Comparison of ENCODE assay signal across 18 cellular contexts in the genomic region with DNA sequence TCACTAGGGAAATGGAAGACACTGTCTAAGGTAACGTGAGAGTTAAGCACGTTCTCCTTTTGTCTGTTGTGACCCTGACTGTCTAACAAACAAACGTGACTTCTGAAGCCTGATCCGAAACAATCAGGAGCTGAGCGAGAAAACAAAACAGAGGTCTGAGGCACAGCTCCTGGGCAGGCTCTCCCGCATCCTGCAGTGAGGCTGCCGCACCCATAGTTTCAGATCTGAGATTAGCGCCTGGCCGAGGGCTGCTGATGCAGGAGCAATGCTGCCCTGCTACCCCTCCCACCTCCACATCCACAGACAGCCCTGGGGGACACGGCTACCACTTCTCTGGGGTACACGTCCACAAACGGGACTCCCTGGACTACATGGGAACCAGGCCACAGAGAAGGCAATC. TPM values are rescaled to one million over a fixed set of nuclear protein-coding genes. Genes with fewer than 3 reads are reported as not detected.
DNase-seq lines count a peak whose midpoint lies in the region; ATAC-seq and TF ChIP-seq lines count a peak whose summit lies in the region.
"Had no signal": no experiment of that assay in that cellular context is flagged by ENCODE, and none has a peak within 500 bp of the region (broad histone marks: within the 10 kb centered on the region; RNA-seq: fewer than 3 reads in every experiment).

No MANE protein-coding gene starts in this region.

- no peaks in the 10 kb centered on the region for H3K9me3 Mint-ChIP-seq in activated CD8-positive, alpha-beta T cell treated with anti-CD3 and anti-CD28 coated beads, Interleukin-2, amount 10 ng/mL, durations not matched to agents 7 days and 5 days (ENCODE audit: insufficient read depth)
- H3K9me3 Mint-ChIP-seq in Caco-2 (ENCODE audit: unreplicated experiment), result no peaks in the 10 kb centered on the region

- no peaks in the 10 kb centered on the region for H3K27me3 Mint-ChIP-seq in activated CD8-positive, alpha-beta T cell treated with anti-CD3 and anti-CD28 coated beads, Interleukin-2, amount 10 ng/mL, durations not matched to agents 7 days and 5 days (ENCODE audit: low read depth)
- H3K27me3 Mint-ChIP-seq in Caco-2 (ENCODE audit: insufficient read depth, unreplicated experiment), result no peaks in the 10 kb centered on the region

- CTCF ChIA-PET in HEK293T (lab: Yijun Ruan, JAX) (interaction anchor here (0.7 to 2.6 kb wide), 3 partner anchors 10 to 86 kb away, joined by 4 to 22 read pairs (median 5); no protein-coding TSS in a partner anchor), Caco-2 (lab: Charles Lee) (no interaction called here)
- CTCF ChIA-PET in activated CD8-positive, alpha-beta T cell treated with anti-CD3 and anti-CD28 coated beads, Interleukin-2, amount 10 ng/mL, durations not matched to agents 7 days and 5 days (lab: Charles Lee), result interaction anchor here (1.2 to 7.1 kb wide), 7 partner anchors 10 to 86 kb away, joined by 3 to 96 read pairs (median 20); partner anchors contain the start of gene UBALD2

- POLR2A ChIA-PET in HEK293T (lab: Yijun Ruan, JAX) (interaction anchor here (1.0 kb wide), 1 partner anchor 73 kb away, joined by 3 read pairs; no protein-coding TSS in a partner anchor), Caco-2 (lab: Charles Lee) (no interaction called here)
- POLR2A ChIA-PET in activated CD8-positive, alpha-beta T cell treated with anti-CD3 and anti-CD28 coated beads, Interleukin-2, amount 10 ng/mL, durations not matched to agents 7 days and 5 days (lab: Charles Lee), result interaction anchor here (0.8 to 17.6 kb wide), 12 partner anchors 9 to 75 kb away, joined by 3 to 722 read pairs (median 18); partner anchors contain the start of genes FOXJ1 and UBALD2

- peak; percentile 41 for ATAC-seq in activated CD8-positive, alpha-beta T cell treated with anti-CD3 and anti-CD28 coated beads, Interleukin-2, amount 10 ng/mL, durations not matched to agents 7 days and 5 days
- ATAC-seq in HG02840 (IDR thresholded peaks at IDR 0.05; ENCODE audit: low FRiP score, unreplicated experiment), result no peak

- H3K4me1 Mint-ChIP-seq in activated CD8-positive, alpha-beta T cell treated with anti-CD3 and anti-CD28 coated beads, Interleukin-2, amount 10 ng/mL, durations not matched to agents 7 days and 5 days (ENCODE audit: low read depth), result peaks cover 88% of the 10 kb centered on the region
- H3K4me1 Mint-ChIP-seq in Caco-2 (ENCODE audit: low read depth, unreplicated experiment), result no peaks in the 10 kb centered on the region

- H3K27me3 ChIP-seq in effector memory CD4-positive, alpha-beta T cell (replicated peaks; ENCODE audit: control insufficient read depth, insufficient read depth, low read length, poor library complexity, severe bottlenecking), result no peaks in the 10 kb centered on the region
- no peaks in the 10 kb centered on the region for H3K27me3 ChIP-seq in Caco-2 (replicated peaks; ENCODE audit: control insufficient read depth, insufficient read depth, low read length)
- H3K27me3 ChIP-seq: adrenal gland had no signal

- intact Hi-C loops in Caco-2 (cut with micrococcal nuclease; ENCODE audit: unreplicated experiment), result no loop called here

- DNase-seq in HEK293T (ENCODE audit: extremely low spot score) (peak; percentile 40), GF-D8 (lab: John Stamatoyannopoulos, UW) (no peak), Caco-2 (no peak), NCI-H2171 (lab: John Stamatoyannopoulos, UW) (no peak)
- peak; percentile 69 for DNase-seq in activated CD8-positive, alpha-beta T cell treated with anti-CD3 and anti-CD28 coated beads, Interleukin-2, amount 10 ng/mL, durations not matched to agents 7 days and 5 days
- no peak for DNase-seq in effector memory CD4-positive, alpha-beta T cell
- DNase-seq: adrenal gland, cerebellar nuclear complex, erythroblast, midbrain, NCI-H187 treated with DMSO at 0.1 percent for 48 hours, substantia nigra had no signal

- BruUV-seq in Caco-2 (replicated peaks; lab: Mats Ljungman, UMichigan), result no TSS peak

- H3K36me3 ChIP-seq in effector memory CD4-positive, alpha-beta T cell (ENCODE audit: control insufficient read depth, insufficient read depth, low read length), result no peaks in the 10 kb centered on the region
- H3K36me3 ChIP-seq in Caco-2 (ENCODE audit: control insufficient read depth, insufficient read depth, low read length), result no peaks in the 10 kb centered on the region
- H3K36me3 ChIP-seq: adrenal gland, HAP-1 had no signal

- peak overlapping the region; percentile 73 for H3K4me3 Mint-ChIP-seq in activated CD8-positive, alpha-beta T cell treated with anti-CD3 and anti-CD28 coated beads, Interleukin-2, amount 10 ng/mL, durations not matched to agents 7 days and 5 days
- no peak overlapping the region for H3K4me3 Mint-ChIP-seq in Caco-2 (ENCODE audit: unreplicated experiment)

- H3K36me3 Mint-ChIP-seq in activated CD8-positive, alpha-beta T cell treated with anti-CD3 and anti-CD28 coated beads, Interleukin-2, amount 10 ng/mL, durations not matched to agents 7 days and 5 days (ENCODE audit: low read depth), result peaks cover 77% of the 10 kb centered on the region
- H3K36me3 Mint-ChIP-seq in Caco-2 (ENCODE audit: insufficient read depth, unreplicated experiment), result no peaks in the 10 kb centered on the region

- H3K4me3 ChIP-seq in effector memory CD4-positive, alpha-beta T cell (ENCODE audit: insufficient read depth, low read depth, low read length, poor library complexity, severe bottlenecking), result peak overlapping the region; percentile 30
- no peak overlapping the region for H3K4me3 ChIP-seq in Caco-2 (ENCODE audit: low read depth, low read length)
- H3K4me3 ChIP-seq: adrenal gland, HAP-1 had no signal

- peak overlapping the region; percentile 40; the same call in 1 of the 2 replicates for H3K27ac ChIP-seq in C4-2B
- H3K27ac ChIP-seq in effector memory CD4-positive, alpha-beta T cell (ENCODE audit: insufficient read depth, low read length, poor library complexity, severe bottlenecking), result peak overlapping the region; percentile 70
- H3K27ac ChIP-seq: adrenal gland, HL-60 had no signal

- peaks cover 71% of the 10 kb centered on the region for H3K4me1 ChIP-seq in effector memory CD4-positive, alpha-beta T cell (ENCODE audit: control insufficient read depth, insufficient read depth, low read length, poor library complexity, severe bottlenecking)
- no peaks in the 10 kb centered on the region for H3K4me1 ChIP-seq in Caco-2
- H3K4me1 ChIP-seq: adrenal gland had no signal

- H3K27ac Mint-ChIP-seq in activated CD8-positive, alpha-beta T cell treated with anti-CD3 and anti-CD28 coated beads, Interleukin-2, amount 10 ng/mL, durations not matched to agents 7 days and 5 days, result peak overlapping the region; percentile 97
- no peak overlapping the region for H3K27ac Mint-ChIP-seq in Caco-2 (ENCODE audit: unreplicated experiment)

- H3K9me3 ChIP-seq in effector memory CD4-positive, alpha-beta T cell (ENCODE audit: control insufficient read depth, low read length), result no peaks in the 10 kb centered on the region
- no peaks in the 10 kb centered on the region for H3K9me3 ChIP-seq in Caco-2
- H3K9me3 ChIP-seq: adrenal gland, HAP-1 had no signal

- TF ChIP-seq CTCF in C4-2B (conservative IDR thresholded peaks at IDR 0.05) (no peak), Caco-2 (IDR thresholded peaks at IDR 0.05; ENCODE audit: insufficient read depth in 1 of 2, low read depth in 1 of 2, low read length in 1 of 2, severe bottlenecking in 1 of 2, unreplicated experiment in 1 of 2) (no peak)

TF ChIP-seq in HEK293T, 16 proteins besides CTCF, POLR2A, EP300 and RAD21:
- no peak for TF ChIP-seq FOXK2 (IDR thresholded peaks at IDR 0.05)
- TF ChIP-seq FOXM1 (IDR thresholded peaks at IDR 0.05; ENCODE audit: borderline replicate concordance), result no peak
- TF ChIP-seq TARDBP (IDR thresholded peaks at IDR 0.05), result no peak
- no peak for TF ChIP-seq ARNT (IDR thresholded peaks at IDR 0.05)

RNA-seq across cellular contexts. Expression of gene RNF157, which starts 46.7 kb away (rescaled TPM):
- total RNA-seq in activated CD8-positive, alpha-beta T cell treated with anti-CD3 and anti-CD28 coated beads, Interleukin-2, amount 10 ng/mL, durations not matched to agents 7 days and 5 days, result 100 to 1,000 TPM; 150 to 165 TPM
- 25.9 and 29.3 TPM in 2 replicates for total RNA-seq in Caco-2 (2022)

RNA-seq across cellular contexts. Expression of gene FOXJ1, which starts 52.6 kb away (rescaled TPM):
- 1 to 10 TPM; 8.7 to 9.1 TPM for total RNA-seq in activated CD8-positive, alpha-beta T cell treated with anti-CD3 and anti-CD28 coated beads, Interleukin-2, amount 10 ng/mL, durations not matched to agents 7 days and 5 days
- 7.0 and 10.7 TPM in 2 replicates for total RNA-seq in Caco-2 (2022)
- total RNA-seq: osteoblast, RPMI7951 had no signal

Comparison
In these comparisons a context has a peak if more than half of its experiments do, and no peak if none do; other contexts are left out.
1. DNase-seq: peak in HEK293T (single experiment) and activated CD8-positive, alpha-beta T cell treated with anti-CD3 and anti-CD28 coated beads, Interleukin-2, amount 10 ng/mL, durations not matched to agents 7 days and 5 days (single experiment); none in effector memory CD4-positive, alpha-beta T cell (0 of 3), GF-D8 (single experiment), Caco-2 (0 of 2) and NCI-H2171 (single experiment).